Comparison of ENCODE assay signal across 17 cellular contexts in genomic region chr2:18047114-18047695, GRCh38.
DNase-seq lines count a peak whose midpoint lies in the region; ATAC-seq, FAIRE-seq and TF ChIP-seq lines count a peak whose summit lies in the region.
"Had no signal": no experiment of that assay in that cellular context is flagged by ENCODE, and none has a peak within 500 bp of the region (broad histone marks: within the 10 kb centered on the region; RNA-seq: fewer than 3 reads in every experiment).

No MANE protein-coding gene starts in this region.

- H3K4me1 ChIP-seq in breast epithelium (no peaks in the 10 kb centered on the region), astrocyte (ENCODE audit: insufficient read depth, low read length) (peaks cover 4% of the 10 kb centered on the region)

- H3K27ac Mint-ChIP-seq in MCF 10A (ENCODE audit: low read depth, unreplicated experiment), result peak overlapping the region; percentile 1
- H3K27ac Mint-ChIP-seq in astrocyte (ENCODE audit: unreplicated experiment), result no peak overlapping the region
- H3K27ac Mint-ChIP-seq in activated T-helper 17 cell treated with anti-CD3 and anti-CD28 coated beads, Interleukin-2, amount 50 U/mL, for 72 hours, result no peak overlapping the region
- H3K27ac Mint-ChIP-seq: CD14-positive monocyte had no signal

- POLR2A ChIA-PET in MCF 10A (lab: Yijun Ruan, JAX), result no interaction called here

- H3K4me1 Mint-ChIP-seq in MCF 10A (ENCODE audit: insufficient read depth, unreplicated experiment) (peaks cover 32% of the 10 kb centered on the region), astrocyte (ENCODE audit: low read depth, unreplicated experiment) (no peaks in the 10 kb centered on the region)
- H3K4me1 Mint-ChIP-seq in activated T-helper 17 cell treated with anti-CD3 and anti-CD28 coated beads, Interleukin-2, amount 50 U/mL, for 72 hours, result no peaks in the 10 kb centered on the region
- H3K4me1 Mint-ChIP-seq: CD14-positive monocyte, H9 had no signal

- H3K27ac ChIP-seq in breast epithelium (peak overlapping the region in 1 of 2 donors; percentile 4), astrocyte (ENCODE audit: low read depth, low read length) (no peak overlapping the region), layer of hippocampus (ENCODE audit: low read depth, low read length) (peak overlapping the region; percentile 17)
- H3K27ac ChIP-seq: ovary had no signal

- no peak for FAIRE-seq in astrocyte (lab: Jason Lieb, UNC)

- no TSS peak for BruUV-seq in MCF 10A (replicated peaks; lab: Mats Ljungman, UMichigan)

- intact Hi-C loops in MCF 10A (cut with micrococcal nuclease) (loop anchor here (5.0 kb wide), 2 partner anchors 70 to 1395 kb away; no protein-coding TSS in a partner anchor), breast epithelium (cut with DNase I; ENCODE audit: low total_unique reads) (no loop called here)

- H3K36me3 Mint-ChIP-seq in MCF 10A (ENCODE audit: insufficient read depth, unreplicated experiment), result no peaks in the 10 kb centered on the region
- H3K36me3 Mint-ChIP-seq in astrocyte (ENCODE audit: low read depth, unreplicated experiment), result no peaks in the 10 kb centered on the region
- H3K36me3 Mint-ChIP-seq in activated T-helper 17 cell treated with anti-CD3 and anti-CD28 coated beads, Interleukin-2, amount 50 U/mL, for 72 hours (ENCODE audit: low read depth), result no peaks in the 10 kb centered on the region
- H3K36me3 Mint-ChIP-seq: CD14-positive monocyte had no signal

- H3K9me3 ChIP-seq in breast epithelium (no peaks in the 10 kb centered on the region), astrocyte (ENCODE audit: insufficient read depth, low read depth, low read length) (no peaks in the 10 kb centered on the region)
- H3K9me3 ChIP-seq: mucosa of descending colon, ovary had no signal

- no peak overlapping the region for H3K4me3 Mint-ChIP-seq in MCF 10A (ENCODE audit: unreplicated experiment)
- H3K4me3 Mint-ChIP-seq in astrocyte (ENCODE audit: unreplicated experiment), result no peak overlapping the region
- H3K4me3 Mint-ChIP-seq in activated T-helper 17 cell treated with anti-CD3 and anti-CD28 coated beads, Interleukin-2, amount 50 U/mL, for 72 hours, result no peak overlapping the region
- H3K4me3 Mint-ChIP-seq: CD14-positive monocyte, H9 had no signal

- H4K20me1 ChIP-seq in astrocyte (ENCODE audit: insufficient read depth, low read length), result no peaks in the 10 kb centered on the region

- TF ChIP-seq CTCF in MCF 10A (IDR thresholded peaks at IDR 0.05; ENCODE audit: unreplicated experiment) (no peak), breast epithelium (IDR thresholded peaks at IDR 0.05) (no peak), astrocyte (IDR thresholded peaks at IDR 0.05; ENCODE audit: insufficient read depth, low read depth, low read length) (no peak)

- no peak overlapping the region for H2AFZ ChIP-seq in astrocyte (ENCODE audit: low read depth, low read length)

- H3K9ac ChIP-seq in astrocyte (ENCODE audit: low read length), result no peak overlapping the region

- DNase-seq in MCF 10A (ENCODE audit: unreplicated experiment), result no peak
- DNase-seq in breast epithelium (ENCODE audit: low spot score in 2 of 2), result no peak
- peak; percentile 2 for DNase-seq in astrocyte (ENCODE audit: low read depth)
- no peak for DNase-seq in GM03348 (ENCODE audit: low spot score)
- DNase-seq in NCI-H2107 treated with DMSO at 0.1 percent for 48 hours (lab: John Stamatoyannopoulos, UW; ENCODE audit: unreplicated experiment), result no peak
- DNase-seq: activated CD4-positive, alpha-beta T cell treated with anti-CD3 and anti-CD28 coated beads for 1 hour; activated naive CD4-positive, alpha-beta T cell treated with anti-CD3 and anti-CD28 coated beads, Interleukin-2, amount 50 U/mL, for 16 hours; activated T-cell treated with anti-CD3 and anti-CD28 coated beads for 4 hours; DMS79 treated with DMSO at 0.1 percent for 48 hours; H9; mucosa of descending colon; NCI-H1417 treated with DMSO at 0.1 percent for 48 hours; ovary had no signal

- H3K27me3 ChIP-seq in breast epithelium, result no peaks in the 10 kb centered on the region
- H3K27me3 ChIP-seq in astrocyte (ENCODE audit: insufficient read depth, low read length), result no peaks in the 10 kb centered on the region
- no peaks in the 10 kb centered on the region for H3K27me3 ChIP-seq in layer of hippocampus (ENCODE audit: control insufficient read depth, insufficient read depth, low read length)
- H3K27me3 ChIP-seq: ovary had no signal

- H3K27me3 Mint-ChIP-seq in MCF 10A (ENCODE audit: insufficient read depth, unreplicated experiment), result no peaks in the 10 kb centered on the region
- peaks cover 2% of the 10 kb centered on the region for H3K27me3 Mint-ChIP-seq in astrocyte (ENCODE audit: low read depth, unreplicated experiment)
- H3K27me3 Mint-ChIP-seq in activated T-helper 17 cell treated with anti-CD3 and anti-CD28 coated beads, Interleukin-2, amount 50 U/mL, for 72 hours, result no peaks in the 10 kb centered on the region

- no peak overlapping the region for H3K4me3 ChIP-seq in breast epithelium
- no peak overlapping the region for H3K4me3 ChIP-seq in astrocyte (ENCODE audit: insufficient read depth, low read depth, low read length)
- H3K4me3 ChIP-seq: mucosa of descending colon, ovary had no signal

- no peaks in the 10 kb centered on the region for H3K36me3 ChIP-seq in breast epithelium
- H3K36me3 ChIP-seq in astrocyte (ENCODE audit: insufficient read depth, low read length), result no peaks in the 10 kb centered on the region
- H3K36me3 ChIP-seq: ovary had no signal

- H3K4me2 ChIP-seq in astrocyte (ENCODE audit: low read length), result no peak overlapping the region

- CTCF ChIA-PET in MCF 10A (lab: Yijun Ruan, JAX), result interaction anchor here (1.3 kb wide), 1 partner anchor 103 kb away, joined by 5 read pairs; no protein-coding TSS in a partner anchor

- H3K9me3 Mint-ChIP-seq in MCF 10A (ENCODE audit: unreplicated experiment), result peaks cover 6% of the 10 kb centered on the region
- no peaks in the 10 kb centered on the region for H3K9me3 Mint-ChIP-seq in astrocyte (ENCODE audit: unreplicated experiment)
- no peaks in the 10 kb centered on the region for H3K9me3 Mint-ChIP-seq in activated T-helper 17 cell treated with anti-CD3 and anti-CD28 coated beads, Interleukin-2, amount 50 U/mL, for 72 hours

- no peak for TF ChIP-seq POLR2A in breast epithelium (IDR thresholded peaks at IDR 0.05)

- no peak for ATAC-seq in HG02571 (IDR thresholded peaks at IDR 0.05; ENCODE audit: unreplicated experiment)
- ATAC-seq in activated T-helper 17 cell treated with anti-CD3 and anti-CD28 coated beads, Interleukin-2, amount 50 U/mL, for 72 hours (replicated peaks), result no peak

- no peaks in the 10 kb centered on the region for H3K79me2 ChIP-seq in astrocyte (ENCODE audit: insufficient read depth, low read length)
